1 cellular context compared by ENCODE assay signal in the genomic region with DNA sequence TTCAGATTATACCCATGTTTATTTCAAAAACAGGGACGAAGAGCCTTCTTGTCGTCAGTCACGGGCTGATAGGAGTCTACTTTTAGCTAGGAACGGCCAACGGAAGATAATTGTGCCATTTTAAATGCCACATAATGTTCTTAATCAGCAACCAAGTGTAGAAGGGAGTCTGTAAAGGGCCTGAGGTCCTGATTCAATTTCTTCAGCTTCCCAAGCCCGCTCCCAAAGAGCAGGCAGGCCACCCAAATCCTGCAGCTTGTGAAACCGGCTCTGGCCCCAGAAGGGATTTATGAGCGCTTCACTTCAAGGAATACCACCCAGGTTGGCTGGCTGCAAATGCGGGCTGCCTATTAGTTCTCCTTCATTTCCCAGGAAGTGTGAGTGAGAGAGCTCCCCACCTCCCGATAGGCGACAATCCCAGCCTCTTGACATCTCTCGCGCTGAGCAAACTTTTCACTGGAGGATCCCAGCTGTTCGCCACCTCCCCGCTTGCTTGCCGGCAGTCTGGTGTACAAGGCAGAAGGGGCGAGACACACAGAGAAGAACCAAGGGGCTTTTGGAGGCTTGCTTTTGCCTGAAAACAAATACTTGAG.
TF ChIP-seq lines count a peak whose summit lies in the region.

No MANE protein-coding gene starts in this region.

TF ChIP-seq in GM23338, 12 proteins besides CTCF, POLR2A, EP300 and RAD21 (continued from another document):
- TF ChIP-seq, protein P1, sequence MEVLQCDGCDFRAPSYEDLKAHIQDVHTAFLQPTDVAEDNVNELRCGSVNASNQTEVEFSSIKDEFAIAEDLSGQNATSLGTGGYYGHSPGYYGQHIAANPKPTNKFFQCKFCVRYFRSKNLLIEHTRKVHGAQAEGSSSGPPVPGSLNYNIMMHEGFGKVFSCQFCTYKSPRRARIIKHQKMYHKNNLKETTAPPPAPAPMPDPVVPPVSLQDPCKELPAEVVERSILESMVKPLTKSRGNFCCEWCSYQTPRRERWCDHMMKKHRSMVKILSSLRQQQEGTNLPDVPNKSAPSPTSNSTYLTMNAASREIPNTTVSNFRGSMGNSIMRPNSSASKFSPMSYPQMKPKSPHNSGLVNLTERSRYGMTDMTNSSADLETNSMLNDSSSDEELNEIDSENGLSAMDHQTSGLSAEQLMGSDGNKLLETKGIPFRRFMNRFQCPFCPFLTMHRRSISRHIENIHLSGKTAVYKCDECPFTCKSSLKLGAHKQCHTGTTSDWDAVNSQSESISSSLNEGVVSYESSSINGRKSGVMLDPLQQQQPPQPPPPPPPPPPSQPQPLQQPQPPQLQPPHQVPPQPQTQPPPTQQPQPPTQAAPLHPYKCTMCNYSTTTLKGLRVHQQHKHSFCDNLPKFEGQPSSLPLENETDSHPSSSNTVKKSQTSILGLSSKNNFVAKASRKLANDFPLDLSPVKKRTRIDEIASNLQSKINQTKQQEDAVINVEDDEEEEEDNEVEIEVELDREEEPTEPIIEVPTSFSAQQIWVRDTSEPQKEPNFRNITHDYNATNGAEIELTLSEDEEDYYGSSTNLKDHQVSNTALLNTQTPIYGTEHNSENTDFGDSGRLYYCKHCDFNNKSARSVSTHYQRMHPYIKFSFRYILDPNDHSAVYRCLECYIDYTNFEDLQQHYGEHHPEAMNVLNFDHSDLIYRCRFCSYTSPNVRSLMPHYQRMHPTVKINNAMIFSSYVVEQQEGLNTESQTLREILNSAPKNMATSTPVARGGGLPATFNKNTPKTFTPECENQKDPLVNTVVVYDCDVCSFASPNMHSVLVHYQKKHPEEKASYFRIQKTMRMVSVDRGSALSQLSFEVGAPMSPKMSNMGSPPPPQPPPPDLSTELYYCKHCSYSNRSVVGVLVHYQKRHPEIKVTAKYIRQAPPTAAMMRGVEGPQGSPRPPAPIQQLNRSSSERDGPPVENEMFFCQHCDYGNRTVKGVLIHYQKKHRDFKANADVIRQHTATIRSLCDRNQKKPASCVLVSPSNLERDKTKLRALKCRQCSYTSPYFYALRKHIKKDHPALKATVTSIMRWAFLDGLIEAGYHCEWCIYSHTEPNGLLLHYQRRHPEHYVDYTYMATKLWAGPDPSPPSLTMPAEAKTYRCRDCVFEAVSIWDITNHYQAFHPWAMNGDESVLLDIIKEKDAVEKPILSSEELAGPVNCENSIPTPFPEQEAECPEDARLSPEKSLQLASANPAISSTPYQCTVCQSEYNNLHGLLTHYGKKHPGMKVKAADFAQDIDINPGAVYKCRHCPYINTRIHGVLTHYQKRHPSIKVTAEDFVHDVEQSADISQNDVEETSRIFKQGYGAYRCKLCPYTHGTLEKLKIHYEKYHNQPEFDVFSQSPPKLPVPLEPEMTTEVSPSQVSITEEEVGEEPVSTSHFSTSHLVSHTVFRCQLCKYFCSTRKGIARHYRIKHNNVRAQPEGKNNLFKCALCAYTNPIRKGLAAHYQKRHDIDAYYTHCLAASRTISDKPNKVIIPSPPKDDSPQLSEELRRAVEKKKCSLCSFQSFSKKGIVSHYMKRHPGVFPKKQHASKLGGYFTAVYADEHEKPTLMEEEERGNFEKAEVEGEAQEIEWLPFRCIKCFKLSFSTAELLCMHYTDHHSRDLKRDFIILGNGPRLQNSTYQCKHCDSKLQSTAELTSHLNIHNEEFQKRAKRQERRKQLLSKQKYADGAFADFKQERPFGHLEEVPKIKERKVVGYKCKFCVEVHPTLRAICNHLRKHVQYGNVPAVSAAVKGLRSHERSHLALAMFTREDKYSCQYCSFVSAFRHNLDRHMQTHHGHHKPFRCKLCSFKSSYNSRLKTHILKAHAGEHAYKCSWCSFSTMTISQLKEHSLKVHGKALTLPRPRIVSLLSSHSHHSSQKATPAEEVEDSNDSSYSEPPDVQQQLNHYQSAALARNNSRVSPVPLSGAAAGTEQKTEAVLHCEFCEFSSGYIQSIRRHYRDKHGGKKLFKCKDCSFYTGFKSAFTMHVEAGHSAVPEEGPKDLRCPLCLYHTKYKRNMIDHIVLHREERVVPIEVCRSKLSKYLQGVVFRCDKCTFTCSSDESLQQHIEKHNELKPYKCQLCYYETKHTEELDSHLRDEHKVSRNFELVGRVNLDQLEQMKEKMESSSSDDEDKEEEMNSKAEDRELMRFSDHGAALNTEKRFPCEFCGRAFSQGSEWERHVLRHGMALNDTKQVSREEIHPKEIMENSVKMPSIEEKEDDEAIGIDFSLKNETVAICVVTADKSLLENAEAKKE (CRISPR knock-in tag; IDR thresholded peaks at IDR 0.05) = no peak
- TF ChIP-seq JUNB (IDR thresholded peaks at IDR 0.05; ENCODE audit: unreplicated experiment) (no peak), EZH2phosphoT487 (IDR thresholded peaks at IDR 0.05; ENCODE audit: unreplicated experiment) (no peak)
